ENCODE assay signal across 13 cellular contexts in genomic region chr2:9138507-9139085, GRCh38.
A peak's percentile ranks its signal among the peaks of the same experiment; 100 is the strongest.
DNase-seq lines count a peak whose midpoint lies in the region; ATAC-seq, FAIRE-seq and TF ChIP-seq lines count a peak whose summit lies in the region.
"Had no signal": no experiment of that assay in that cellular context is flagged by ENCODE, and none has a peak within 500 bp of the region (broad histone marks: within the 10 kb centered on the region; RNA-seq: fewer than 3 reads in every experiment).

No MANE protein-coding gene starts in this region.

- RAD21 ChIA-PET in GM12878 (lab: Charles Lee; ENCODE audit: unreplicated experiment) = interaction anchor here (0.5 to 1.4 kb wide), 6 partner anchors 38 to 1711 kb away, joined by 3 to 7 read pairs (median 3); no protein-coding TSS in a partner anchor

- no peak overlapping the region for H2AFZ ChIP-seq in GM12878 (ENCODE audit: control insufficient read depth, low read depth, low read length)
- H2AFZ ChIP-seq in mesenchymal stem cell (ENCODE audit: low read depth, low read length) = no peak overlapping the region

- BruUV-seq in GM12878 (replicated peaks; lab: Mats Ljungman, UMichigan) = no TSS peak

- peak overlapping the region; percentile 67 for H4K8ac ChIP-seq in mesenchymal stem cell (ENCODE audit: low read length)

- no peak overlapping the region for H2BK5ac ChIP-seq in mesenchymal stem cell (ENCODE audit: low read depth, low read length, poor library complexity, severe bottlenecking)

- SMC1A ChIA-PET in GM12878 (lab: Charles Lee; ENCODE audit: uncharacterized antibody, unreplicated experiment) = interaction anchor here (1.7 to 2.0 kb wide), 2 partner anchors 257 to 265 kb away, joined by 5 to 15 read pairs; no protein-coding TSS in a partner anchor

- no peak overlapping the region for H3K4ac ChIP-seq in mesenchymal stem cell (ENCODE audit: low read depth in 1 of 2, low read length in 2 of 2)

- ATAC-seq in GM12878 (peak; percentile 64), SK-N-SH treated with all-trans-retinoic acid at 6 μM for 48 hours (no peak)

- no peaks in the 10 kb centered on the region for H3K79me2 ChIP-seq in GM12878 (ENCODE audit: control insufficient read depth, insufficient read depth, low read length)

- H3K4me3 ChIP-seq in BLaER1 (no peak overlapping the region), GM12878 (no peak overlapping the region), mesenchymal stem cell (ENCODE audit: insufficient read depth in 1 of 2, low read depth in 1 of 2, low read length in 2 of 2) (no peak overlapping the region)
- H3K4me3 ChIP-seq: vagina had no signal

- no peaks in the 10 kb centered on the region for H3K27me3 Mint-ChIP-seq in osteocyte (ENCODE audit: unreplicated experiment)

- peak overlapping the region in 1 of 2 experiments; percentile 81 for H3K18ac ChIP-seq in mesenchymal stem cell (ENCODE audit: low read depth in 1 of 2, low read length in 2 of 2)

- peaks cover 30% of the 10 kb centered on the region for H3K4me1 Mint-ChIP-seq in osteocyte (ENCODE audit: unreplicated experiment)

- no peaks in the 10 kb centered on the region for H3K36me3 Mint-ChIP-seq in osteocyte (ENCODE audit: unreplicated experiment)

- H3K4me2 ChIP-seq in BLaER1 (peak overlapping the region; percentile 75), GM12878 (ENCODE audit: control insufficient read depth, insufficient read depth) (no peak overlapping the region), mesenchymal stem cell (ENCODE audit: low read length, poor library complexity, severe bottlenecking) (no peak overlapping the region)

- no peak overlapping the region for H3K27ac Mint-ChIP-seq in osteocyte (ENCODE audit: unreplicated experiment)
- H3K27ac Mint-ChIP-seq: activated T-helper 2 cell treated with anti-CD3 and anti-CD28 coated beads, Interferon-gamma antibody, Interleukin-2, Interleukin-4, amounts not matched to agents 10 μg/mL and 5 μg/mL and 100 μg/mL, durations not matched to agents 14 hours and 24 hours and 36 hours had no signal

- CTCF ChIA-PET in GM12878 (lab: Yijun Ruan, JAX) = interaction anchor here (0.6 to 6.7 kb wide), 13 partner anchors 9 to 1946 kb away, joined by 3 to 98 read pairs (median 5); no protein-coding TSS in a partner anchor

- H2AK5ac ChIP-seq in mesenchymal stem cell (ENCODE audit: low read length, severe bottlenecking) = no peak overlapping the region

- no peaks in the 10 kb centered on the region for H3K79me1 ChIP-seq in mesenchymal stem cell (replicated peaks; ENCODE audit: low read length, poor library complexity, severe bottlenecking)

- intact Hi-C loops in GM12878 (cut with micrococcal nuclease; ENCODE audit: unreplicated experiment) = loop anchor here (1.0 to 2.0 kb wide), 2 partner anchors 38 to 265 kb away; no protein-coding TSS in a partner anchor

- H3K4me1 ChIP-seq in BLaER1 = peaks cover 69% of the 10 kb centered on the region
- no peaks in the 10 kb centered on the region for H3K4me1 ChIP-seq in GM12878 (ENCODE audit: control insufficient read depth, insufficient read depth, low read length)
- peaks cover 16% of the 10 kb centered on the region for H3K4me1 ChIP-seq in mesenchymal stem cell (ENCODE audit: control insufficient read depth, insufficient read depth, low read depth, low read length)

- H3K4me3 Mint-ChIP-seq in osteocyte (ENCODE audit: unreplicated experiment) = no peak overlapping the region

- no peak overlapping the region for H3K9ac ChIP-seq in BLaER1
- no peak overlapping the region for H3K9ac ChIP-seq in GM12878 (ENCODE audit: control insufficient read depth, insufficient read depth, low read length)
- H3K9ac ChIP-seq in mesenchymal stem cell (ENCODE audit: low read length) = no peak overlapping the region

- no peak overlapping the region for H4K91ac ChIP-seq in mesenchymal stem cell (ENCODE audit: low read length)

- no peak for TF ChIP-seq RAD21 in GM12878 (IDR thresholded peaks at IDR 0.05; ENCODE audit: insufficient read depth, low read depth, low read length)

- TF ChIP-seq EP300 in GM12878 (IDR thresholded peaks at IDR 0.05; ENCODE audit: borderline replicate concordance in 1 of 2, control insufficient read depth in 1 of 2, low read depth in 2 of 2, low read length in 2 of 2) = no peak

- DNase-seq in GM13976 (ENCODE audit: low spot score) = peak; percentile 66
- no peak for DNase-seq in GM12878 (ENCODE audit: low read depth, low spot score)
- DNase-seq in mesenchymal stem cell = peak; percentile 30
- DNase-seq in osteocyte (ENCODE audit: extremely low spot score, unreplicated experiment) = no peak
- no peak for DNase-seq in activated CD4-positive, CD25-positive, alpha-beta regulatory T cell treated with anti-CD3 and anti-CD28 coated beads, Interleukin-2, amount 50 U/mL, for 72 hours
- no peak for DNase-seq in effector CD4-positive, alpha-beta T cell
- DNase-seq: cortex of kidney, Karpas-422, NCI-H526 treated with DMSO at 0.1 percent for 48 hours had no signal

- WGBS in GM12878 (ENCODE audit: insufficient coverage, insufficient replicate concordance, low lambda C conversion rate, missing lambda C conversion rate) = 15% methylated on average over 12 of the region's 12 CpGs
- WGBS in mesenchymal stem cell = 47% methylated on average over 12 of the region's 12 CpGs

- no peak overlapping the region for H2BK15ac ChIP-seq in mesenchymal stem cell (ENCODE audit: low read depth, poor library complexity, severe bottlenecking)

- H4K20me1 ChIP-seq in BLaER1 (no peaks in the 10 kb centered on the region), GM12878 (ENCODE audit: control insufficient read depth, insufficient read depth) (no peaks in the 10 kb centered on the region)

- peaks cover 11% of the 10 kb centered on the region for H3K9me3 ChIP-seq in BLaER1
- no peaks in the 10 kb centered on the region; the same call in 2 of the 3 replicates for H3K9me3 ChIP-seq in GM12878 (replicated peaks; ENCODE audit: control insufficient read depth, insufficient read depth, low read length)
- peaks cover 2% of the 10 kb centered on the region for H3K9me3 ChIP-seq in mesenchymal stem cell (ENCODE audit: control insufficient read depth, low read length)
- H3K9me3 ChIP-seq: vagina had no signal

- no peak for FAIRE-seq in GM12878 (lab: Jason Lieb, UNC)

- H3K14ac ChIP-seq in mesenchymal stem cell (ENCODE audit: low read length in 2 of 2) = peak overlapping the region in 1 of 2 experiments; percentile 44

- in situ Hi-C loops in GM13976 (cut with MboI; ENCODE audit: low sequenced_read_pairs, unreplicated experiment) (no loop called here), GM12878 (cut with MboI) (loop anchor here (5.0 kb wide), 1 partner anchor 266 kb away; no protein-coding TSS in a partner anchor)

- TF ChIP-seq CTCF in GM13976 (IDR thresholded peaks at IDR 0.05; ENCODE audit: borderline replicate concordance, control extremely low read depth, extremely low read depth, insufficient read depth, missing control alignments) = peak; percentile 19
- peak; percentile 43 to 66 (median 52); a peak in 5 of 6 replicates for TF ChIP-seq CTCF in GM12878 (IDR thresholded peaks at IDR 0.05 in 2 of 3, conservative IDR thresholded peaks at IDR 0.05 in 1 of 3; ENCODE audit: control insufficient read depth in 2 of 3, extremely low read depth in 1 of 3, insufficient read depth in 1 of 3, low read depth in 3 of 3, low read length in 3 of 3)
- no peak for TF ChIP-seq CTCF in osteocyte (IDR thresholded peaks at IDR 0.05)

- no peak for TF ChIP-seq POLR2A in GM12878 (IDR thresholded peaks at IDR 0.05; ENCODE audit: low read depth, low read length)

- no peaks in the 10 kb centered on the region for H3K27me3 ChIP-seq in BLaER1
- H3K27me3 ChIP-seq in GM12878 (replicated peaks in 1 of 2; ENCODE audit: control insufficient read depth in 2 of 2, insufficient read depth in 2 of 2, low read length in 1 of 2) = no peaks in the 10 kb centered on the region; a peak in 1 of 4 replicates
- peaks cover 0 to 4% of the 10 kb centered on the region in 2 experiments for H3K27me3 ChIP-seq in mesenchymal stem cell (ENCODE audit: control insufficient read depth in 1 of 2, insufficient read depth in 1 of 2, low read length in 2 of 2)
- H3K27me3 ChIP-seq: vagina had no signal

- H3K27ac ChIP-seq in BLaER1 (peak overlapping the region; percentile 41; the same call in 1 of the 2 replicates), GM12878 (ENCODE audit: control insufficient read depth, insufficient read depth) (no peak overlapping the region), mesenchymal stem cell (ENCODE audit: low read length, poor library complexity, severe bottlenecking) (no peak overlapping the region)
- H3K27ac ChIP-seq: vagina had no signal

- H3K36me3 ChIP-seq in BLaER1 (no peaks in the 10 kb centered on the region), GM12878 (ENCODE audit: control insufficient read depth in 2 of 2, insufficient read depth in 2 of 2, low read length in 1 of 2) (no peaks in the 10 kb centered on the region), mesenchymal stem cell (ENCODE audit: control insufficient read depth in 1 of 2, insufficient read depth in 2 of 2, low read depth in 1 of 2, low read length in 2 of 2) (no peaks in the 10 kb centered on the region)
- H3K36me3 ChIP-seq: vagina had no signal

- POLR2A ChIA-PET in GM12878 (lab: Charles Lee) = no interaction called here

- no peak overlapping the region for H2BK120ac ChIP-seq in mesenchymal stem cell (ENCODE audit: low read depth, low read length)

- no peaks in the 10 kb centered on the region for H3K9me3 Mint-ChIP-seq in osteocyte (ENCODE audit: unreplicated experiment)
- H3K9me3 Mint-ChIP-seq: activated T-helper 2 cell treated with anti-CD3 and anti-CD28 coated beads, Interferon-gamma antibody, Interleukin-2, Interleukin-4, amounts not matched to agents 10 μg/mL and 5 μg/mL and 100 μg/mL, durations not matched to agents 14 hours and 24 hours and 36 hours had no signal

- H3K23ac ChIP-seq in mesenchymal stem cell (ENCODE audit: low read length in 2 of 2) = no peak overlapping the region

- peak overlapping the region; percentile 5 to 37 for H2BK12ac ChIP-seq in mesenchymal stem cell (ENCODE audit: low read length in 2 of 2)

TF ChIP-seq in GM12878, 131 proteins besides CTCF, POLR2A, EP300 and RAD21 (continues in another document):
- TF ChIP-seq SMC3 (IDR thresholded peaks at IDR 0.05; ENCODE audit: borderline replicate concordance, low read length) (peak; percentile 28; the same call in 1 of the 2 replicates), RBBP5 (conservative IDR thresholded peaks at IDR 0.05) (no peak), MYC (IDR thresholded peaks at IDR 0.05; ENCODE audit: insufficient read depth, insufficient read length, insufficient replicate concordance, low read length, severe bottlenecking) (no peak), JUNB (IDR thresholded peaks at IDR 0.05) (no peak)

Comparison
In these comparisons a context has a peak if more than half of its experiments do, and no peak if none do; other contexts are left out.
1. DNase-seq: peak in GM13976 (single experiment) and mesenchymal stem cell (single experiment); none in GM12878 (single experiment), osteocyte (single experiment), activated CD4-positive, CD25-positive, alpha-beta regulatory T cell treated with anti-CD3 and anti-CD28 coated beads, Interleukin-2, amount 50 U/mL, for 72 hours (single experiment) and effector CD4-positive, alpha-beta T cell (single experiment).